ENCODE assay signal across 20 cellular contexts in genomic region chr9:131140112-131140511, GRCh38.
DNase-seq lines count a peak whose midpoint lies in the region; TF ChIP-seq lines count a peak whose summit lies in the region.
"Had no signal": no experiment of that assay in that cellular context is flagged by ENCODE, and none has a peak within 500 bp of the region (broad histone marks: within the 10 kb centered on the region; RNA-seq: fewer than 3 reads in every experiment).

No MANE protein-coding gene starts in this region.

- peak; percentile 37 for DNase-seq in DMS79 (lab: John Stamatoyannopoulos, UW)
- no peak for DNase-seq in DMS79 treated with DMSO at 0.1 percent for 48 hours (lab: John Stamatoyannopoulos, UW)
- DNase-seq in WERI-Rb-1 = no peak
- DNase-seq in brain microvascular endothelial cell = no peak
- DNase-seq in GM10266 (ENCODE audit: extremely low spot score) = no peak
- no peak for DNase-seq in COR-L47 (lab: John Stamatoyannopoulos, UW)
- DNase-seq: 8988T; ACHN; AML-193; BE2C; Calu3; CD4-positive, alpha-beta T cell; CD8-positive, alpha-beta memory T cell; DND-41; GM23248; H7; HCEC 1CT had no signal

- H3K36me3 ChIP-seq in WERI-Rb-1 (peaks cover 94% of the 10 kb centered on the region), brain microvascular endothelial cell (replicated peaks) (peaks cover 78% of the 10 kb centered on the region)

- no peaks in the 10 kb centered on the region for H3K9me3 ChIP-seq in WERI-Rb-1 (ENCODE audit: severe bottlenecking)
- H3K9me3 ChIP-seq: A549; BE2C; BLaER1 treated with 17β-estradiol and CSF1 and Interleukin-3, amounts not matched to agents 10 nM and 100 nM had no signal

- H3K27ac ChIP-seq in WERI-Rb-1 = peak overlapping the region; percentile 9; the same call in 1 of the 2 replicates
- H3K27ac ChIP-seq in brain microvascular endothelial cell = peak overlapping the region; percentile 29
- H3K27ac ChIP-seq: A549; BLaER1 treated with 17β-estradiol and CSF1 and Interleukin-3, amounts not matched to agents 10 nM and 100 nM; GM23248 had no signal

- in situ Hi-C loops in brain microvascular endothelial cell (cut with HindIII; ENCODE audit: low pct_ligation_motif_present, low sequenced_read_pairs) = no loop called here

- TF ChIP-seq CTCF in WERI-Rb-1 (IDR thresholded peaks at IDR 0.05; ENCODE audit: low read depth, low read length) = no peak
- no peak for TF ChIP-seq CTCF in brain microvascular endothelial cell (IDR thresholded peaks at IDR 0.05; ENCODE audit: low read depth, low read length, missing control alignments)
- TF ChIP-seq CTCF in GM10266 (IDR thresholded peaks at IDR 0.05; ENCODE audit: control insufficient read depth, insufficient read depth, low read depth, missing control alignments) = no peak

- H3K4me3 ChIP-seq in WERI-Rb-1 (ENCODE audit: low read depth, low read length) (no peak overlapping the region), brain microvascular endothelial cell (ENCODE audit: low read depth, low read length) (no peak overlapping the region)
- H3K4me3 ChIP-seq: A549; BLaER1 treated with 17β-estradiol and CSF1 and Interleukin-3, amounts not matched to agents 10 nM and 100 nM; GM12878; GM23248 had no signal

- H3K27me3 ChIP-seq in WERI-Rb-1 (ENCODE audit: insufficient read depth, low read depth, severe bottlenecking) (no peaks in the 10 kb centered on the region), brain microvascular endothelial cell (replicated peaks) (peaks cover 2% of the 10 kb centered on the region)
- H3K27me3 ChIP-seq: BE2C; BLaER1 treated with 17β-estradiol and CSF1 and Interleukin-3, amounts not matched to agents 10 nM and 100 nM had no signal
